Comparison of ENCODE assay signal across 17 cellular contexts in genomic region chr21:43325968-43326367, GRCh38.
DNase-seq lines count a peak whose midpoint lies in the region; ATAC-seq and TF ChIP-seq lines count a peak whose summit lies in the region.
"Had no signal": no experiment of that assay in that cellular context is flagged by ENCODE, and none has a peak within 500 bp of the region (broad histone marks: within the 10 kb centered on the region; RNA-seq: fewer than 3 reads in every experiment).

No MANE protein-coding gene starts in this region.

- no peaks in the 10 kb centered on the region for H3K36me3 ChIP-seq in BLaER1
- H3K36me3 ChIP-seq: BE2C, breast epithelium, left ventricle myocardium inferior, ovary had no signal

- peaks cover 17% of the 10 kb centered on the region for H3K4me1 ChIP-seq in BLaER1

- TF ChIP-seq CTCF in GM12864 (IDR thresholded peaks at IDR 0.05; ENCODE audit: low read depth, low read length, missing control alignments): no peak

- H3K36me3 Mint-ChIP-seq in T-helper 1 cell treated with Interleukin-12 subunit alpha and Interleukin-12 subunit beta and Interleukin-4 antibody, amounts not matched to agents 30 μg/mL and 1 μg/mL, for 36 hours (ENCODE audit: low read depth): no peaks in the 10 kb centered on the region
- H3K36me3 Mint-ChIP-seq in memory B cell: no peaks in the 10 kb centered on the region
- H3K36me3 Mint-ChIP-seq: WTC11 had no signal

- H3K4me2 ChIP-seq in BLaER1: peak overlapping the region; percentile 43

- no peak overlapping the region for H3K9ac ChIP-seq in BLaER1

- ATAC-seq in memory B cell (ENCODE audit: low read depth) (peak; percentile 92), HG03342 (IDR thresholded peaks at IDR 0.05; ENCODE audit: unreplicated experiment) (no peak), HG03025 (IDR thresholded peaks at IDR 0.05; ENCODE audit: low FRiP score, unreplicated experiment) (no peak), left ventricle myocardium superior (no peak)
- ATAC-seq: WTC11 had no signal

- H4K20me1 ChIP-seq in BLaER1: no peaks in the 10 kb centered on the region

- H3K9me3 Mint-ChIP-seq in T-helper 1 cell treated with Interleukin-12 subunit alpha and Interleukin-12 subunit beta and Interleukin-4 antibody, amounts not matched to agents 30 μg/mL and 1 μg/mL, for 36 hours: no peaks in the 10 kb centered on the region
- no peaks in the 10 kb centered on the region for H3K9me3 Mint-ChIP-seq in memory B cell
- H3K9me3 Mint-ChIP-seq: WTC11 had no signal

- intact Hi-C loops in left ventricle myocardium superior (cut with micrococcal nuclease): no loop called here

- H3K9me3 ChIP-seq in BLaER1: no peaks in the 10 kb centered on the region
- H3K9me3 ChIP-seq: BE2C, breast epithelium, left ventricle myocardium inferior, ovary had no signal

- H3K27me3 ChIP-seq in BLaER1: no peaks in the 10 kb centered on the region
- H3K27me3 ChIP-seq: BE2C, breast epithelium, dorsolateral prefrontal cortex, ovary had no signal

- H3K4me1 Mint-ChIP-seq in T-helper 1 cell treated with Interleukin-12 subunit alpha and Interleukin-12 subunit beta and Interleukin-4 antibody, amounts not matched to agents 30 μg/mL and 1 μg/mL, for 36 hours (ENCODE audit: low read depth): peaks cover 6% of the 10 kb centered on the region
- peaks cover 10% of the 10 kb centered on the region for H3K4me1 Mint-ChIP-seq in memory B cell
- H3K4me1 Mint-ChIP-seq: WTC11 had no signal

- no peak overlapping the region for H3K4me3 ChIP-seq in BLaER1
- H3K4me3 ChIP-seq in GM12864 (ENCODE audit: low read depth, low read length): no peak overlapping the region
- H3K4me3 ChIP-seq: breast epithelium, dorsolateral prefrontal cortex, left ventricle myocardium inferior, ovary had no signal

- no peak overlapping the region for H3K4me3 Mint-ChIP-seq in T-helper 1 cell treated with Interleukin-12 subunit alpha and Interleukin-12 subunit beta and Interleukin-4 antibody, amounts not matched to agents 30 μg/mL and 1 μg/mL, for 36 hours
- H3K4me3 Mint-ChIP-seq in memory B cell: peak overlapping the region; percentile 0
- H3K4me3 Mint-ChIP-seq: WTC11 had no signal

- peak; percentile 30 for DNase-seq in GM12864 (ENCODE audit: low read depth)
- DNase-seq in memory B cell (ENCODE audit: low spot score in 2 of 2): peak in 1 of 2 donors; percentile 45
- DNase-seq in left ventricle myocardium superior: no peak
- DNase-seq: BE2C; dorsolateral prefrontal cortex; GF-D8; left ventricle myocardium inferior; NCI-H1092; stimulated activated CD4-positive, alpha-beta T cell treated with anti-CD3 and anti-CD28 coated beads, Interleukin-2, amount 100 ng/mL, for 24 hours had no signal

- no peaks in the 10 kb centered on the region for H3K27me3 Mint-ChIP-seq in T-helper 1 cell treated with Interleukin-12 subunit alpha and Interleukin-12 subunit beta and Interleukin-4 antibody, amounts not matched to agents 30 μg/mL and 1 μg/mL, for 36 hours (ENCODE audit: low read depth)
- no peaks in the 10 kb centered on the region for H3K27me3 Mint-ChIP-seq in memory B cell

- H3K27ac ChIP-seq in BLaER1: 0 out of 2 replicates have a peak overlapping the region, but pooled peaks have one; percentile 30
- H3K27ac ChIP-seq: breast epithelium, dorsolateral prefrontal cortex, HL-60, left ventricle myocardium inferior, ovary had no signal

- H3K27ac Mint-ChIP-seq in T-helper 1 cell treated with Interleukin-12 subunit alpha and Interleukin-12 subunit beta and Interleukin-4 antibody, amounts not matched to agents 30 μg/mL and 1 μg/mL, for 36 hours: peak overlapping the region; percentile 11
- peak overlapping the region; percentile 24 for H3K27ac Mint-ChIP-seq in memory B cell
